11 cellular contexts compared by ENCODE assay signal in the genomic region with DNA sequence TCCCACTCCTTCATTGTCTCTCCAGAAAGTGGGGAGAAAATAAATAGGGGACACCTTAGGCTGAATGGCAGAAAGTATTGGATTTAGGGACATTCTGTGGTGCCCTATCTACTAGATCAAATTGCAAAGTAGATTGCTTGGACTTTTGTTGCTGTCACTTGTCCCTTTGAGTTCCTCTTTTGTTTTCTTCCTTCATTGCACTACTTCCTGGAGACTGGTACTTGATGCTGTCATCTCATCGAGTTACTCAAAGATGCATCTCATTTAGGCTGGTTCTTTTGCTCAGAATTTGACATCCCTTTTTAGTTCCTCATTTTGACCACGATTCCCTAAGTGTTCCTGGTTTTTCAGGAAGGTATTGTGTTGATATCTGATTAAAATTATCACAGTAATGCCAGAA.
"Had no signal": no experiment of that assay in that cellular context is flagged by ENCODE, and none has a peak within 500 bp of the region (broad histone marks: within the 10 kb centered on the region; RNA-seq: fewer than 3 reads in every experiment).

No MANE protein-coding gene starts in this region.

- H3K36me3 ChIP-seq: heart right ventricle, pancreas had no signal

- H3K4me3 ChIP-seq: heart right ventricle, pancreas had no signal

- H3K9me3 ChIP-seq: heart right ventricle, pancreas had no signal

- FAIRE-seq: pancreas had no signal

- H3K4me1 ChIP-seq: heart right ventricle, pancreas had no signal

- H3K27me3 ChIP-seq: heart right ventricle, pancreas had no signal

- DNase-seq: activated CD4-positive, alpha-beta T cell treated with anti-CD3 and anti-CD28 coated beads, Interleukin-2, amount 10 ng/mL, durations not matched to agents 7 days and 5 days; activated CD8-positive, alpha-beta memory T cell treated with anti-CD3 and anti-CD28 coated beads for 24 hours; activated naive CD4-positive, alpha-beta T cell treated with anti-CD3 and anti-CD28 coated beads for 36 hours; foreskin melanocyte; heart right ventricle; kidney; pancreas; stimulated activated CD4-positive, alpha-beta T cell treated with anti-CD3 and anti-CD28 coated beads, Interleukin-12 subunit alpha, Interleukin-12 subunit beta, amount 100 ng/mL, for 4 hours; stimulated activated naive CD4-positive, alpha-beta T cell treated with Interleukin-2 at 50 U/mL for 16 hours; trophoblast cell had no signal

- ATAC-seq: heart right ventricle, pancreas, WTC11 had no signal
